In genomic region chr14:47917344-47917954, GRCh38 we compare ENCODE assay signal across 7 cellular contexts.
A peak's percentile ranks its signal among the peaks of the same experiment; 100 is the strongest.
DNase-seq lines count a peak whose midpoint lies in the region; TF ChIP-seq lines count a peak whose summit lies in the region.

No MANE protein-coding gene starts in this region.

- no peaks in the 10 kb centered on the region for H3K9me3 ChIP-seq in MG63
- no peaks in the 10 kb centered on the region for H3K9me3 ChIP-seq in mesenchymal stem cell (ENCODE audit: control insufficient read depth, low read length)
- no peaks in the 10 kb centered on the region for H3K9me3 ChIP-seq in CD4-positive, alpha-beta memory T cell (ENCODE audit: control insufficient read depth in 1 of 2, low read length in 2 of 2)

- no peak overlapping the region for H2BK5ac ChIP-seq in mesenchymal stem cell (ENCODE audit: low read depth, low read length, poor library complexity, severe bottlenecking)

- no peak overlapping the region for H3K27ac ChIP-seq in mesenchymal stem cell (ENCODE audit: low read length, poor library complexity, severe bottlenecking)
- no peak overlapping the region for H3K27ac ChIP-seq in CD4-positive, alpha-beta memory T cell (ENCODE audit: low read depth, low read length)

- H3K18ac ChIP-seq in mesenchymal stem cell (ENCODE audit: low read depth in 1 of 2, low read length in 2 of 2), result no peak overlapping the region

- H3K27me3 ChIP-seq in MG63 (no peaks in the 10 kb centered on the region), mesenchymal stem cell (ENCODE audit: control insufficient read depth in 1 of 2, insufficient read depth in 1 of 2, low read length in 2 of 2) (no peaks in the 10 kb centered on the region)
- no peaks in the 10 kb centered on the region for H3K27me3 ChIP-seq in CD4-positive, alpha-beta memory T cell (ENCODE audit: insufficient read depth, low read length)

- H3K36me3 ChIP-seq in MG63 (no peaks in the 10 kb centered on the region), mesenchymal stem cell (ENCODE audit: control insufficient read depth in 1 of 2, insufficient read depth in 2 of 2, low read depth in 1 of 2, low read length in 2 of 2) (no peaks in the 10 kb centered on the region)
- H3K36me3 ChIP-seq in CD4-positive, alpha-beta memory T cell (ENCODE audit: insufficient read depth, low read length), result no peaks in the 10 kb centered on the region

- no peaks in the 10 kb centered on the region for H3K27me3 Mint-ChIP-seq in CD4-positive, alpha-beta memory T cell

- no peaks in the 10 kb centered on the region for H3K36me3 Mint-ChIP-seq in CD4-positive, alpha-beta memory T cell

- H3K4me2 ChIP-seq in mesenchymal stem cell (ENCODE audit: low read length, poor library complexity, severe bottlenecking), result no peak overlapping the region

- DNase-seq in MG63 (peak; percentile 1), astrocyte of the spinal cord (ENCODE audit: low read depth, low spot score) (peak; percentile 35), mesenchymal stem cell (peak; percentile 61), GM20000 (ENCODE audit: low spot score) (no peak), amniotic stem cell (lab: John Stamatoyannopoulos, UW) (no peak)
- no peak for DNase-seq in CD4-positive, alpha-beta memory T cell

- peak overlapping the region in 1 of 7 donors; percentile 48 for H3K27ac Mint-ChIP-seq in CD4-positive, alpha-beta memory T cell

- WGBS in mesenchymal stem cell, result 66% methylated on average over 3 of the region's 5 CpGs

- H3K4ac ChIP-seq in mesenchymal stem cell (ENCODE audit: low read depth in 1 of 2, low read length in 2 of 2), result no peak overlapping the region

- no peak overlapping the region for H2AFZ ChIP-seq in mesenchymal stem cell (ENCODE audit: low read depth, low read length)

- H3K9me3 Mint-ChIP-seq in CD4-positive, alpha-beta memory T cell, result peaks cover 0 to 3% (median 0%) of the 10 kb centered on the region in 8 donors

- H2BK15ac ChIP-seq in mesenchymal stem cell (ENCODE audit: low read depth, poor library complexity, severe bottlenecking), result no peak overlapping the region

- in situ Hi-C loops in astrocyte of the spinal cord (cut with HindIII; ENCODE audit: low sequenced_read_pairs), result no loop called here

- intact Hi-C loops in CD4-positive, alpha-beta memory T cell (cut with micrococcal nuclease), result no loop called here

- H2AK5ac ChIP-seq in mesenchymal stem cell (ENCODE audit: low read length, severe bottlenecking), result no peak overlapping the region

- H3K4me3 ChIP-seq in MG63 (no peak overlapping the region), astrocyte of the spinal cord (ENCODE audit: low read depth, low read length) (no peak overlapping the region), mesenchymal stem cell (ENCODE audit: insufficient read depth in 1 of 2, low read depth in 1 of 2, low read length in 2 of 2) (no peak overlapping the region)
- no peak overlapping the region for H3K4me3 ChIP-seq in CD4-positive, alpha-beta memory T cell (ENCODE audit: low read length in 2 of 2)

- no peak overlapping the region for H3K23ac ChIP-seq in mesenchymal stem cell (ENCODE audit: low read length in 2 of 2)

- no peak overlapping the region for H2BK12ac ChIP-seq in mesenchymal stem cell (ENCODE audit: low read length in 2 of 2)

- H3K4me3 Mint-ChIP-seq in CD4-positive, alpha-beta memory T cell, result no peak overlapping the region

- no peaks in the 10 kb centered on the region for H3K4me1 ChIP-seq in mesenchymal stem cell (ENCODE audit: control insufficient read depth, insufficient read depth, low read depth, low read length)
- H3K4me1 ChIP-seq in CD4-positive, alpha-beta memory T cell (ENCODE audit: insufficient read depth, low read length), result no peaks in the 10 kb centered on the region

- H2BK120ac ChIP-seq in mesenchymal stem cell (ENCODE audit: low read depth, low read length), result no peak overlapping the region

- H3K4me1 Mint-ChIP-seq in CD4-positive, alpha-beta memory T cell, result no peaks in the 10 kb centered on the region

- POLR2A ChIA-PET in CD4-positive, alpha-beta memory T cell (lab: Charles Lee; ENCODE audit: partially characterized antibody), result no interaction called here

- H3K79me1 ChIP-seq in mesenchymal stem cell (replicated peaks; ENCODE audit: low read length, poor library complexity, severe bottlenecking), result no peaks in the 10 kb centered on the region

- H4K8ac ChIP-seq in mesenchymal stem cell (ENCODE audit: low read length), result no peak overlapping the region

- H3K9ac ChIP-seq in mesenchymal stem cell (ENCODE audit: low read length), result no peak overlapping the region

- no peak overlapping the region for H3K14ac ChIP-seq in mesenchymal stem cell (ENCODE audit: low read length in 2 of 2)

- TF ChIP-seq CTCF in GM12873 (IDR thresholded peaks at IDR 0.05; ENCODE audit: insufficient read depth, low read depth, low read length, missing control alignments), result peak; percentile 51
- TF ChIP-seq CTCF in astrocyte of the spinal cord (IDR thresholded peaks at IDR 0.05; ENCODE audit: low read depth, low read length), result peak; percentile 49
- no peak for TF ChIP-seq CTCF in GM20000 (IDR thresholded peaks at IDR 0.05; ENCODE audit: extremely low read depth, missing control alignments)

- no peak overlapping the region for H4K91ac ChIP-seq in mesenchymal stem cell (ENCODE audit: low read length)

- CTCF ChIA-PET in CD4-positive, alpha-beta memory T cell (lab: Charles Lee; ENCODE audit: partially characterized antibody), result no interaction called here

Comparison
In these comparisons a context has a peak if more than half of its experiments do, and no peak if none do; other contexts are left out.
1. DNase-seq: peak in MG63 (single experiment), astrocyte of the spinal cord (single experiment) and mesenchymal stem cell (single experiment); none in GM20000 (single experiment), CD4-positive, alpha-beta memory T cell (0 of 5) and amniotic stem cell (single experiment).